ENCODE assay signal across 2 cellular contexts in genomic region chr3:112334709-112335108, GRCh38.
TF ChIP-seq lines count a peak whose summit lies in the region.

No MANE protein-coding gene starts in this region.

TF ChIP-seq in H1, 55 proteins besides CTCF, POLR2A, EP300 and RAD21:
- TF ChIP-seq CEBPB (IDR thresholded peaks at IDR 0.05; ENCODE audit: low read depth, low read length), result no peak
- no peak for TF ChIP-seq BACH1 (IDR thresholded peaks at IDR 0.05; ENCODE audit: low read length)
- TF ChIP-seq CTBP2 (IDR thresholded peaks at IDR 0.05; ENCODE audit: borderline replicate concordance, insufficient read depth, insufficient read length, low read length), result no peak
- TF ChIP-seq CBX5 (IDR thresholded peaks at IDR 0.05; ENCODE audit: low read depth, low read length), result no peak

TF ChIP-seq in neural cell, 6 proteins besides CTCF, POLR2A, EP300 and RAD21:
- no peak for TF ChIP-seq SMC3 (conservative IDR thresholded peaks at IDR 0.05; ENCODE audit: poor library complexity)
- peak; percentile 80 for TF ChIP-seq REST (IDR thresholded peaks at IDR 0.05; ENCODE audit: borderline replicate concordance)
